In genomic region chr1:145885738-145886287, GRCh38 we compare ENCODE assay signal across 8 cellular contexts. TPM values are rescaled to one million over a fixed set of nuclear protein-coding genes. Genes with fewer than 3 reads are reported as not detected.
DNase-seq lines count a peak whose midpoint lies in the region; ATAC-seq, FAIRE-seq and TF ChIP-seq lines count a peak whose summit lies in the region.

ANKRD35 (minus strand) TSS chr1:145885866; CDS start chr1:145885758, 108 bp downstream.

- H3K9me3 ChIP-seq in astrocyte (ENCODE audit: insufficient read depth, low read depth, low read length) (no peaks in the 10 kb centered on the region), uterus (no peaks in the 10 kb centered on the region)

- no peaks in the 10 kb centered on the region for H3K79me2 ChIP-seq in astrocyte (ENCODE audit: insufficient read depth, low read length)

- peaks cover 22% of the 10 kb centered on the region for H3K27me3 Mint-ChIP-seq in astrocyte (ENCODE audit: low read depth, unreplicated experiment)

- no peaks in the 10 kb centered on the region for H3K36me3 ChIP-seq in astrocyte (ENCODE audit: insufficient read depth, low read length)
- H3K36me3 ChIP-seq in uterus, result no peaks in the 10 kb centered on the region

- H3K27me3 ChIP-seq in astrocyte (ENCODE audit: insufficient read depth, low read length) (no peaks in the 10 kb centered on the region), uterus (no peaks in the 10 kb centered on the region)

- H3K4me1 Mint-ChIP-seq in astrocyte (ENCODE audit: low read depth, unreplicated experiment), result peaks cover 12% of the 10 kb centered on the region

- intact Hi-C loops in uterus (cut with DNase I; ENCODE audit: low total_unique reads), result no loop called here

- peak; percentile 83 for DNase-seq in GM18507 (ENCODE audit: extremely low spot score, insufficient read length, low read depth)
- DNase-seq in NCI-H187 (lab: John Stamatoyannopoulos, UW), result peak; percentile 86 to 92
- peak; percentile 79 for DNase-seq in T-helper 9 cell
- peak; percentile 12 for DNase-seq in astrocyte (ENCODE audit: low read depth)
- peak; percentile 57 to 83 for DNase-seq in hippocampal formation (lab: John Stamatoyannopoulos, UW)
- DNase-seq in retina, result peak; percentile 91
- DNase-seq in uterus, result peak; percentile 76 to 79

- TF ChIP-seq CTCF in astrocyte (IDR thresholded peaks at IDR 0.05; ENCODE audit: insufficient read depth, low read depth, low read length) (no peak), uterus (IDR thresholded peaks at IDR 0.05) (no peak)

- peak within 1 kb of the TSS; percentile 37 for H3K9ac ChIP-seq in astrocyte (ENCODE audit: low read length)

- peak within 1 kb of the TSS; percentile 91 for H2AFZ ChIP-seq in astrocyte (ENCODE audit: low read depth, low read length)

- H3K4me3 Mint-ChIP-seq in astrocyte (ENCODE audit: unreplicated experiment), result peak within 1 kb of the TSS; percentile 81

- no peak within 1 kb of the TSS for H3K27ac ChIP-seq in astrocyte (ENCODE audit: low read depth, low read length)
- H3K27ac ChIP-seq in uterus, result peak within 1 kb of the TSS; percentile 56 to 62

- no peak within 1 kb of the TSS for H3K27ac Mint-ChIP-seq in astrocyte (ENCODE audit: unreplicated experiment)

- H3K4me1 ChIP-seq in astrocyte (ENCODE audit: insufficient read depth, low read length), result peaks cover 12% of the 10 kb centered on the region
- H3K4me1 ChIP-seq in uterus, result no peaks in the 10 kb centered on the region

- peak within 1 kb of the TSS; percentile 90 for H3K4me2 ChIP-seq in astrocyte (ENCODE audit: low read length)

- H4K20me1 ChIP-seq in astrocyte (ENCODE audit: insufficient read depth, low read length), result no peaks in the 10 kb centered on the region

- FAIRE-seq in GM18507 (lab: Jason Lieb, UNC) (peak; percentile 68), astrocyte (lab: Jason Lieb, UNC) (no peak)

- peak; percentile 99 for ATAC-seq in HG02885 (IDR thresholded peaks at IDR 0.05; ENCODE audit: poor library complexity, unreplicated experiment)

- H3K9me3 Mint-ChIP-seq in astrocyte (ENCODE audit: unreplicated experiment), result no peaks in the 10 kb centered on the region

- H3K4me3 ChIP-seq in astrocyte (ENCODE audit: insufficient read depth, low read depth, low read length), result peak within 1 kb of the TSS; percentile 79
- H3K4me3 ChIP-seq in uterus, result peak within 1 kb of the TSS; percentile 60 to 71

- TF ChIP-seq POLR2A in uterus (IDR thresholded peaks at IDR 0.05), result no peak

- H3K36me3 Mint-ChIP-seq in astrocyte (ENCODE audit: low read depth, unreplicated experiment), result peaks cover 3% of the 10 kb centered on the region

RNA-seq across cellular contexts. Expression of gene ANKRD35, which starts in this region (rescaled TPM):
- 0.07 and 0.16 TPM in 2 replicates for total RNA-seq in astrocyte
- total RNA-seq in uterus, result 1 to 10 TPM in 3 of 4 donors, under 1 TPM in 1; 0.77 to 8.8 (median 5.4) TPM

Comparison
In these comparisons a context has a peak if more than half of its experiments do, and no peak if none do; other contexts are left out.
1. Peak in DNase-seq, H3K4me3 ChIP-seq, H3K9ac ChIP-seq and H3K4me2 ChIP-seq in astrocyte; RNA of the gene not detected or under 1 TPM.
2. DNase-seq: peak in every context shown above with its lines; median percentile 91 in retina; 89 in NCI-H187; 83 in GM18507; 79 in T-helper 9 cell; 78 in uterus; 70 in hippocampal formation; 12 in astrocyte.